ENCODE assay signal across 27 cellular contexts in genomic region chr21:42007541-42007940, GRCh38. TPM values are rescaled to one million over a fixed set of nuclear protein-coding genes. Genes with fewer than 3 reads are reported as not detected.
A peak's percentile ranks its signal among the peaks of the same experiment; 100 is the strongest.
DNase-seq lines count a peak whose midpoint lies in the region; ATAC-seq and TF ChIP-seq lines count a peak whose summit lies in the region.
"Had no signal": no experiment of that assay in that cellular context is flagged by ENCODE, and none has a peak within 500 bp of the region (broad histone marks: within the 10 kb centered on the region; RNA-seq: fewer than 3 reads in every experiment).

No MANE protein-coding gene starts in this region.

- H3K27ac ChIP-seq in Karpas-422 (ENCODE audit: low read length) (peak overlapping the region; percentile 48; the same call in 1 of the 2 replicates), heart left ventricle (no peak overlapping the region)
- H3K27ac ChIP-seq: C4-2B, heart right ventricle, left lung, testis, vagina had no signal

- TF ChIP-seq CTCF in brain (conservative IDR thresholded peaks at IDR 0.05) (no peak), heart left ventricle (IDR thresholded peaks at IDR 0.05) (no peak)

- ATAC-seq in stimulated activated memory B cell treated with anti-CD40 and anti-IgM and Interleukin-4, amounts not matched to agents 10 μg/mL and 1 μg/mL and 100 μg/mL, for 72 hours = no peak
- ATAC-seq in heart left ventricle = no peak
- ATAC-seq: activated CD8-positive, alpha-beta memory T cell treated with anti-CD3 and anti-CD28 coated beads, Interleukin-2, amount 10 ng/mL, durations not matched to agents 7 days and 5 days; HCT116; heart right ventricle; left lung; natural killer cell treated with Interleukin-12 subunit alpha and Interleukin-12 subunit beta and Interleukin-15 and Interleukin-18, amount 100 ng/mL, for 72 hours; SK-N-SH treated with all-trans-retinoic acid at 6 μM for 48 hours had no signal

- peaks cover 55% of the 10 kb centered on the region for H3K4me1 Mint-ChIP-seq in activated naive CD4-positive, alpha-beta T cell treated with anti-CD3 and anti-CD28 coated beads for 36 hours (ENCODE audit: low read depth)
- H3K4me1 Mint-ChIP-seq in brain = peaks cover 44% of the 10 kb centered on the region
- H3K4me1 Mint-ChIP-seq in stimulated activated memory B cell treated with anti-CD40 and anti-IgM and Interleukin-4, amounts not matched to agents 10 μg/mL and 1 μg/mL and 100 μg/mL, for 72 hours = peaks cover 57% of the 10 kb centered on the region

- H3K4me3 ChIP-seq in Karpas-422 (ENCODE audit: low read length) (peak overlapping the region; percentile 48), heart left ventricle (no peak overlapping the region)
- H3K4me3 ChIP-seq: heart right ventricle, left lung, testis, vagina had no signal

- H3K9me3 Mint-ChIP-seq in activated naive CD4-positive, alpha-beta T cell treated with anti-CD3 and anti-CD28 coated beads for 36 hours = no peaks in the 10 kb centered on the region
- H3K9me3 Mint-ChIP-seq in brain = peaks cover 0 to 5% (median under 1%) of the 10 kb centered on the region in 5 experiments
- peaks cover 3% of the 10 kb centered on the region for H3K9me3 Mint-ChIP-seq in stimulated activated memory B cell treated with anti-CD40 and anti-IgM and Interleukin-4, amounts not matched to agents 10 μg/mL and 1 μg/mL and 100 μg/mL, for 72 hours
- H3K9me3 Mint-ChIP-seq: dendritic cell treated with granulocyte-macrophage colony-stimulating factor and Interleukin-4, amounts not matched to agents 40 ng/mL and 50 ng/mL, for 4 days; natural killer cell treated with Interleukin-12 subunit alpha and Interleukin-12 subunit beta and Interleukin-15 and Interleukin-18, amount 100 ng/mL, for 72 hours had no signal

- H3K4me1 ChIP-seq in Karpas-422 (ENCODE audit: low read length) = peaks cover 42% of the 10 kb centered on the region
- H3K4me1 ChIP-seq in heart left ventricle = peaks cover 0 to 20% (median 11%) of the 10 kb centered on the region in 12 donors

- intact Hi-C loops in activated naive CD4-positive, alpha-beta T cell treated with anti-CD3 and anti-CD28 coated beads for 36 hours (cut with micrococcal nuclease) = loop anchor here (5.0 to 10.0 kb wide), 2 partner anchors 240 to 397 kb away; partner anchors contain the start of genes RIPK4 and UBASH3A
- intact Hi-C loops in heart left ventricle (cut with DNase I) = loop anchor here in 5 of 10 donors (5.0 to 10.0 kb wide), 6 partner anchors 50 to 227 kb away; partner anchors contain the start of genes C2CD2 (in 1 of the 5) and PRDM15 (in 1 of the 5)

- no peak for DNase-seq in activated naive CD4-positive, alpha-beta T cell treated with anti-CD3 and anti-CD28 coated beads for 36 hours
- no peak for DNase-seq in activated naive CD4-positive, alpha-beta T cell treated with anti-CD3 and anti-CD28 coated beads, Interleukin-2, amount 50 U/mL, for 16 hours
- peak; percentile 85 for DNase-seq in Karpas-422
- no peak for DNase-seq in dermis blood vessel endothelial cell
- DNase-seq in heart left ventricle = no peak
- no peak for DNase-seq in kidney glomerular epithelial cell (lab: John Stamatoyannopoulos, UW)
- DNase-seq: activated CD4-positive, CD25-positive, alpha-beta regulatory T cell; activated gamma-delta T cell; anterior cingulate cortex; DMS153; GF-D8; heart right ventricle; left lung; midbrain; MM.1S; NCI-H146; NCI-H526; testis had no signal

- no peaks in the 10 kb centered on the region for H3K27me3 Mint-ChIP-seq in activated naive CD4-positive, alpha-beta T cell treated with anti-CD3 and anti-CD28 coated beads for 36 hours (ENCODE audit: low read depth)
- H3K27me3 Mint-ChIP-seq in brain = peaks cover 15% of the 10 kb centered on the region
- H3K27me3 Mint-ChIP-seq in stimulated activated memory B cell treated with anti-CD40 and anti-IgM and Interleukin-4, amounts not matched to agents 10 μg/mL and 1 μg/mL and 100 μg/mL, for 72 hours = no peaks in the 10 kb centered on the region

- H3K9me2 ChIP-seq in Karpas-422 (replicated peaks; ENCODE audit: insufficient read depth, low read length) = no peaks in the 10 kb centered on the region

- no peaks in the 10 kb centered on the region for H4K20me1 ChIP-seq in Karpas-422 (ENCODE audit: insufficient read depth, low read depth, low read length)

- CTCF ChIA-PET in activated naive CD4-positive, alpha-beta T cell treated with anti-CD3 and anti-CD28 coated beads for 36 hours (lab: Charles Lee) = interaction anchor here (0.7 to 1.8 kb wide), 2 partner anchors 100 to 253 kb away, joined by 4 to 5 read pairs; no protein-coding TSS in a partner anchor

- H3K4me2 ChIP-seq in Karpas-422 (ENCODE audit: low read depth, low read length, poor library complexity, severe bottlenecking) = peak overlapping the region; percentile 71

- H3K36me3 ChIP-seq in Karpas-422 (ENCODE audit: insufficient read depth, low read length) = no peaks in the 10 kb centered on the region
- H3K36me3 ChIP-seq in heart left ventricle = peaks cover 0 to 12% (median 0%) of the 10 kb centered on the region in 9 donors
- H3K36me3 ChIP-seq: vagina had no signal

- H2AFZ ChIP-seq in Karpas-422 (ENCODE audit: low read length) = no peak overlapping the region

- WGBS in heart left ventricle, 4 donors = 92 to 96% (median 94%) methylated on average over 5 of the region's 5 CpGs

- H3K9me3 ChIP-seq in Karpas-422 (ENCODE audit: low read length) (no peaks in the 10 kb centered on the region), heart left ventricle (no peaks in the 10 kb centered on the region)
- H3K9me3 ChIP-seq: heart right ventricle, left lung, testis, vagina had no signal

- peaks cover 21% of the 10 kb centered on the region for H3K36me3 Mint-ChIP-seq in activated naive CD4-positive, alpha-beta T cell treated with anti-CD3 and anti-CD28 coated beads for 36 hours (ENCODE audit: low read depth)
- peaks cover 41% of the 10 kb centered on the region for H3K36me3 Mint-ChIP-seq in brain
- H3K36me3 Mint-ChIP-seq in stimulated activated memory B cell treated with anti-CD40 and anti-IgM and Interleukin-4, amounts not matched to agents 10 μg/mL and 1 μg/mL and 100 μg/mL, for 72 hours = peaks cover 27% of the 10 kb centered on the region

- H3K27me3 ChIP-seq in Karpas-422 (ENCODE audit: low read length) (no peaks in the 10 kb centered on the region), heart left ventricle (peaks cover 0 to 2% (median 0%) of the 10 kb centered on the region in 9 donors)
- H3K27me3 ChIP-seq: testis, vagina had no signal

- H3K27ac Mint-ChIP-seq in activated naive CD4-positive, alpha-beta T cell treated with anti-CD3 and anti-CD28 coated beads for 36 hours = peak overlapping the region; percentile 16
- no peak overlapping the region for H3K27ac Mint-ChIP-seq in brain
- H3K27ac Mint-ChIP-seq in stimulated activated memory B cell treated with anti-CD40 and anti-IgM and Interleukin-4, amounts not matched to agents 10 μg/mL and 1 μg/mL and 100 μg/mL, for 72 hours = peak overlapping the region; percentile 93
- H3K27ac Mint-ChIP-seq: activated CD8-positive, alpha-beta memory T cell treated with anti-CD3 and anti-CD28 coated beads, Interleukin-2, amount 10 ng/mL, durations not matched to agents 7 days and 5 days; dendritic cell treated with granulocyte-macrophage colony-stimulating factor and Interleukin-4, amounts not matched to agents 40 ng/mL and 50 ng/mL, for 4 days; natural killer cell treated with Interleukin-12 subunit alpha and Interleukin-12 subunit beta and Interleukin-15 and Interleukin-18, amount 100 ng/mL, for 72 hours had no signal

- peak overlapping the region; percentile 13 for H3K4me3 Mint-ChIP-seq in activated naive CD4-positive, alpha-beta T cell treated with anti-CD3 and anti-CD28 coated beads for 36 hours
- H3K4me3 Mint-ChIP-seq in brain = peak overlapping the region in 4 of 5 experiments; percentile 16 to 85 (median 30)
- H3K4me3 Mint-ChIP-seq in stimulated activated memory B cell treated with anti-CD40 and anti-IgM and Interleukin-4, amounts not matched to agents 10 μg/mL and 1 μg/mL and 100 μg/mL, for 72 hours = peak overlapping the region; percentile 24
- H3K4me3 Mint-ChIP-seq: activated CD8-positive, alpha-beta memory T cell treated with anti-CD3 and anti-CD28 coated beads, Interleukin-2, amount 10 ng/mL, durations not matched to agents 7 days and 5 days; dendritic cell treated with granulocyte-macrophage colony-stimulating factor and Interleukin-4, amounts not matched to agents 40 ng/mL and 50 ng/mL, for 4 days; natural killer cell treated with Interleukin-12 subunit alpha and Interleukin-12 subunit beta and Interleukin-15 and Interleukin-18, amount 100 ng/mL, for 72 hours had no signal

- peak overlapping the region; percentile 21; the same call in 1 of the 2 replicates for H3K9ac ChIP-seq in Karpas-422 (ENCODE audit: low read length)

- H3K79me2 ChIP-seq in Karpas-422 (ENCODE audit: low read length) = no peaks in the 10 kb centered on the region

- TF ChIP-seq POLR2A in heart left ventricle (IDR thresholded peaks at IDR 0.05) = no peak

RNA-seq across cellular contexts. Expression of gene ZBTB21, which starts 2.6 kb away (rescaled TPM):
- 10 to 100 TPM; 27.8 to 28.0 TPM for total RNA-seq in activated naive CD4-positive, alpha-beta T cell treated with anti-CD3 and anti-CD28 coated beads for 36 hours
- total RNA-seq in Karpas-422 (2014; rRNA removed; shearing (Covaris generic); ENCODE audit: low replicate concordance) = 1.2 and 2.8 TPM in 2 replicates
- polyA plus RNA-seq in brain (ENCODE audit: insufficient read depth, low read depth, low replicate concordance) (8.6 TPM), heart left ventricle (1 to 10 TPM; 1.2 to 2.5 TPM)
- total RNA-seq in dermis blood vessel endothelial cell (5.3 and 6.1 TPM in 2 replicates), heart left ventricle (10 to 100 TPM in 1 of 9 donors, 1 to 10 TPM in 8; 4.3 to 10.2 (median 6.2) TPM)

RNA-seq across cellular contexts. Expression of gene C2CD2, which starts 53.7 kb away (rescaled TPM):
- total RNA-seq in activated naive CD4-positive, alpha-beta T cell treated with anti-CD3 and anti-CD28 coated beads for 36 hours = 1 to 10 TPM; 6.9 to 7.3 TPM
- total RNA-seq in Karpas-422 (2014; rRNA removed; shearing (Covaris generic); ENCODE audit: low replicate concordance) = 0.07 TPM in 1 of 2 replicates, not detected in the other
- polyA plus RNA-seq in brain (ENCODE audit: insufficient read depth, low read depth, low replicate concordance) = 6.0 TPM
- 51.7 and 63.0 TPM in 2 replicates for total RNA-seq in dermis blood vessel endothelial cell
- total RNA-seq in heart left ventricle = 10 to 100 TPM in 3 of 9 donors, 1 to 10 TPM in 6; 3.8 to 13.9 (median 7.8) TPM
- polyA plus RNA-seq in heart left ventricle = 1 to 10 TPM; 3.8 to 5.3 TPM

Comparison
In these comparisons a context has a peak if more than half of its experiments do, and no peak if none do; other contexts are left out.
1. H3K27ac Mint-ChIP-seq: peak in activated naive CD4-positive, alpha-beta T cell treated with anti-CD3 and anti-CD28 coated beads for 36 hours (single experiment) and stimulated activated memory B cell treated with anti-CD40 and anti-IgM and Interleukin-4, amounts not matched to agents 10 μg/mL and 1 μg/mL and 100 μg/mL, for 72 hours (single experiment); none in brain (0 of 5).
2. Peak in every context shown above with its lines, with median percentiles within 50 percentile points of each other: H3K4me3 Mint-ChIP-seq.